17 cellular contexts compared by ENCODE assay signal in the genomic region with DNA sequence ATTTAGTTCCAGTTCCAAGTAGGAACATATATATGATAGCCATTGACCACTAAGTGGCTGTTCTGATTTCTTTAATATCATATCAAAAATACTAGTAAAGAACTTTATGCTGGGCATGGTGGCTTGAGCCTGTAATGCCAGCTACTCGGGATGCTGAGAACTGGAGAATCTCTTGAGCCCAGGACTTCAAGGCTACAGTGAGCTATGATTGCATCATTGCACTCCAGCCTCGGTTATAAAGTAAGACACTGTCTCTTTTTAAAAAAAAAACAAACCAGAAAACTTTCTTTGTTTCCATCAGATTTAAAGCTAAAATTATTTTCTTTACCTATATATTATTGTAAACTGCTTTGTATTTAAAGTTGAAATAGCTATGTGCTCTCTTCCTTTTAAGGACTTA.
"Had no signal": no experiment of that assay in that cellular context is flagged by ENCODE, and none has a peak within 500 bp of the region (broad histone marks: within the 10 kb centered on the region; RNA-seq: fewer than 3 reads in every experiment).

No MANE protein-coding gene starts in this region.

- ATAC-seq: gastrocnemius medialis, lower lobe of right lung, natural killer cell, right cardiac atrium had no signal

- H3K4me1 ChIP-seq: gastrocnemius medialis, left ventricle myocardium inferior, lower lobe of right lung, suprapubic skin, thyroid gland had no signal

- FAIRE-seq: keratinocyte, urothelium cell line had no signal

- DNase-seq: cortex of kidney; dorsolateral prefrontal cortex; effector CD8-positive, alpha-beta T cell; gastrocnemius medialis; left ventricle myocardium inferior; lower lobe of right lung; natural killer cell; nucleus accumbens; ovary; right cardiac atrium; stimulated activated CD4-positive, alpha-beta T cell treated with anti-CD3 and anti-CD28 coated beads, Interleukin-2, amount 100 ng/mL, for 48 hours; stimulated activated naive CD4-positive, alpha-beta T cell treated with Interleukin-2 at 50 U/mL for 16 hours; thyroid gland had no signal

- H3K9me3 ChIP-seq: gastrocnemius medialis, left ventricle myocardium inferior, lower lobe of right lung, ovary, suprapubic skin, thyroid gland had no signal

- H3K36me3 ChIP-seq: ovary, thyroid gland had no signal

- H3K27ac ChIP-seq: dorsolateral prefrontal cortex, gastrocnemius medialis, left ventricle myocardium inferior, lower lobe of right lung, ovary, suprapubic skin, thyroid gland had no signal

- H3K4me2 ChIP-seq: smooth muscle cell had no signal

- H3K27me3 ChIP-seq: dorsolateral prefrontal cortex, gastrocnemius medialis, ovary, suprapubic skin, thyroid gland had no signal

- H3K4me3 ChIP-seq: dorsolateral prefrontal cortex, gastrocnemius medialis, left ventricle myocardium inferior, lower lobe of right lung, ovary, smooth muscle cell, suprapubic skin, thyroid gland had no signal
